8 cellular contexts compared by ENCODE assay signal in the genomic region with DNA sequence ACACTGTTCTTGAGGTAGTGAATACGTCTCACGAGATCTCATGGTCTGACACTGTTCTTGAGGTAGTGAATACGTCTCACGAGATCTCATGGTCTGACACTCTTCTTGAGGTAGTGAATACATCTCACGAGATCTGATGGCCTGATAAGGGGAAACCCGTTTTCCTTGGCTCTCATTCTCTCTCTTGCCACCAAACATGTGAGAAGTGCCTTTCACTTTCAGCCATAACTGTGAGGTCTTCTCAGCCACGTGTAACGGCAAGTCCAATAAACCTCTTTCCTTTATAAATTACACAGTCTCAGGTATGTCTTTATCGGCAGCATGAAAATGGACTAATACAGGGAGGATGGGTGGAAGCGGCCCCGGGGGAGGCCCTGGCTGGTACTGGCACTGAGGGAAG. TPM values are rescaled to one million over a fixed set of nuclear protein-coding genes. Genes with fewer than 3 reads are reported as not detected.
"Had no signal": no experiment of that assay in that cellular context is flagged by ENCODE, and none has a peak within 500 bp of the region (broad histone marks: within the 10 kb centered on the region; RNA-seq: fewer than 3 reads in every experiment).

No MANE protein-coding gene starts in this region.

RNA-seq across cellular contexts. Expression of gene DOC2B, which starts 12.8 kb away (rescaled TPM):
- total RNA-seq: OCI-LY7, PC-9, RPMI7951, SJCRH30 had no signal

RNA-seq across cellular contexts. Expression of gene SCGB1C2, which starts 31.2 kb away (rescaled TPM):
- total RNA-seq: M059J, NCI-H460, OCI-LY7, PC-9, Right ventricle myocardium inferior, RPMI7951, SJCRH30, SK-MEL-5 had no signal
